ENCODE assay signal across 8 cellular contexts in the genomic region with DNA sequence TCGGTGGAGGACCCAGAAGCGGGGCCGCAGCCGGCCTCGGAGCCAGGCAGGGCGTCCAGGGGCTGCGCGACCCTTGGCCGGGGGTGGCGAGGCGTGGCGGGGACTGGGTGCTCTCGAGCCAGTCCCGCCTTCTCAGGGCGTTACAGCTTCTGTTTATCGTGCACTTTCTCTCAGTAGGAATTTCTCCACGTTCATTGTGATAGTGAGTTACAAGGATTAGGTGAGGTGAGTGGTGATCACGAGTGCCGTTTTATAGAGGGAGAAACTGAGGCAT. TPM values are rescaled to one million over a fixed set of nuclear protein-coding genes. Genes with fewer than 3 reads are reported as not detected.
DNase-seq lines count a peak whose midpoint lies in the region; ATAC-seq lines count a peak whose summit lies in the region.

No MANE protein-coding gene starts in this region.

- peaks cover 55% of the 10 kb centered on the region for H3K4me1 Mint-ChIP-seq in activated T-helper 1 cell treated with anti-CD3 and anti-CD28 coated beads, Interleukin-12 subunit alpha, Interleukin-12 subunit beta, Interleukin-2, Interleukin-4 antibody, amounts not matched to agents 30 ng/mL and 10 ng/mL and 1 ng/mL, durations not matched to agents 14 hours and 24 hours and 36 hours (ENCODE audit: low read depth)

- no peaks in the 10 kb centered on the region for H3K27me3 ChIP-seq in iPS-15b (ENCODE audit: control insufficient read depth, insufficient read depth, low read length)

- H3K9me3 Mint-ChIP-seq in activated T-helper 1 cell treated with anti-CD3 and anti-CD28 coated beads, Interleukin-12 subunit alpha, Interleukin-12 subunit beta, Interleukin-2, Interleukin-4 antibody, amounts not matched to agents 30 ng/mL and 10 ng/mL and 1 ng/mL, durations not matched to agents 14 hours and 24 hours and 36 hours = no peaks in the 10 kb centered on the region

- peaks cover 7% of the 10 kb centered on the region for H3K4me1 ChIP-seq in iPS-15b (ENCODE audit: control insufficient read depth, insufficient read depth, low read length)

- H3K4me3 Mint-ChIP-seq in activated T-helper 1 cell treated with anti-CD3 and anti-CD28 coated beads, Interleukin-12 subunit alpha, Interleukin-12 subunit beta, Interleukin-2, Interleukin-4 antibody, amounts not matched to agents 30 ng/mL and 10 ng/mL and 1 ng/mL, durations not matched to agents 14 hours and 24 hours and 36 hours = peak overlapping the region; percentile 86

- peak overlapping the region; percentile 75 for H3K27ac ChIP-seq in substantia nigra (ENCODE audit: low read depth, low read length, poor library complexity, severe bottlenecking)

- H3K36me3 ChIP-seq in iPS-15b (ENCODE audit: control insufficient read depth, insufficient read depth, low read length) = peaks cover 4% of the 10 kb centered on the region

- peak overlapping the region; percentile 40 for H3K27ac Mint-ChIP-seq in activated T-helper 1 cell treated with anti-CD3 and anti-CD28 coated beads, Interleukin-12 subunit alpha, Interleukin-12 subunit beta, Interleukin-2, Interleukin-4 antibody, amounts not matched to agents 30 ng/mL and 10 ng/mL and 1 ng/mL, durations not matched to agents 14 hours and 24 hours and 36 hours

- intact Hi-C loops in Right ventricle myocardium superior (cut with DNase I) (no loop called here), Right ventricle myocardium inferior (cut with DNase I) (no loop called here)
- intact Hi-C loops in activated T-helper 1 cell treated with anti-CD3 and anti-CD28 coated beads, Interleukin-12 subunit alpha, Interleukin-12 subunit beta, Interleukin-2, Interleukin-4 antibody, amounts not matched to agents 30 ng/mL and 10 ng/mL and 1 ng/mL, durations not matched to agents 14 hours and 24 hours and 36 hours (cut with micrococcal nuclease) = loop anchor here (2.0 to 5.0 kb wide), 2 partner anchors 131 to 344 kb away; partner anchors contain the start of gene CHERP

- no peaks in the 10 kb centered on the region for H3K27me3 Mint-ChIP-seq in activated T-helper 1 cell treated with anti-CD3 and anti-CD28 coated beads, Interleukin-12 subunit alpha, Interleukin-12 subunit beta, Interleukin-2, Interleukin-4 antibody, amounts not matched to agents 30 ng/mL and 10 ng/mL and 1 ng/mL, durations not matched to agents 14 hours and 24 hours and 36 hours (ENCODE audit: insufficient read depth)

- H3K9me3 ChIP-seq in iPS-15b (ENCODE audit: control insufficient read depth, insufficient read depth, low read length) = no peaks in the 10 kb centered on the region

- H3K9ac ChIP-seq in iPS-15b (ENCODE audit: low read depth, low read length) = peak overlapping the region; percentile 47

- no peak for DNase-seq in Right ventricle myocardium superior
- no peak for DNase-seq in Right ventricle myocardium inferior (ENCODE audit: missing footprints)
- DNase-seq in activated T-helper 1 cell treated with anti-CD3 and anti-CD28 coated beads, Interleukin-12 subunit alpha, Interleukin-12 subunit beta, Interleukin-2, Interleukin-4 antibody, amounts not matched to agents 30 ng/mL and 10 ng/mL and 1 ng/mL, durations not matched to agents 14 hours and 24 hours and 36 hours (ENCODE audit: low spot score) = no peak
- DNase-seq in substantia nigra (lab: John Stamatoyannopoulos, UW) = no peak
- DNase-seq in stimulated activated naive CD4-positive, alpha-beta T cell treated with Interleukin-2 at 50 U/mL for 16 hours (lab: John Stamatoyannopoulos, UW) = no peak
- DNase-seq in NCI-H2171 treated with DMSO at 0.1 percent for 48 hours (lab: John Stamatoyannopoulos, UW) = no peak

- H3K4me3 ChIP-seq in iPS-15b (ENCODE audit: low read depth, low read length) = peak overlapping the region; percentile 91

- ATAC-seq in Right ventricle myocardium superior (ENCODE audit: poor library complexity) = peak; percentile 1
- ATAC-seq in Right ventricle myocardium inferior = no peak
- no peak for ATAC-seq in HG03025 (IDR thresholded peaks at IDR 0.05; ENCODE audit: low FRiP score, unreplicated experiment)

- H3K36me3 Mint-ChIP-seq in activated T-helper 1 cell treated with anti-CD3 and anti-CD28 coated beads, Interleukin-12 subunit alpha, Interleukin-12 subunit beta, Interleukin-2, Interleukin-4 antibody, amounts not matched to agents 30 ng/mL and 10 ng/mL and 1 ng/mL, durations not matched to agents 14 hours and 24 hours and 36 hours (ENCODE audit: low read depth) = peaks cover 24% of the 10 kb centered on the region

RNA-seq across cellular contexts. Expression of gene AP1M1, which starts 0.6 kb away (rescaled TPM):
- total RNA-seq in Right ventricle myocardium superior (35.6 TPM), Right ventricle myocardium inferior (39.4 TPM)
- total RNA-seq in activated T-helper 1 cell treated with anti-CD3 and anti-CD28 coated beads, Interleukin-12 subunit alpha, Interleukin-12 subunit beta, Interleukin-2, Interleukin-4 antibody, amounts not matched to agents 30 ng/mL and 10 ng/mL and 1 ng/mL, durations not matched to agents 14 hours and 24 hours and 36 hours = 116 and 117 TPM in 2 replicates

RNA-seq across cellular contexts. Expression of gene FAM32A, which starts 13.1 kb away (rescaled TPM):
- total RNA-seq in Right ventricle myocardium superior = 33.9 TPM
- 38.8 TPM for total RNA-seq in Right ventricle myocardium inferior
- total RNA-seq in activated T-helper 1 cell treated with anti-CD3 and anti-CD28 coated beads, Interleukin-12 subunit alpha, Interleukin-12 subunit beta, Interleukin-2, Interleukin-4 antibody, amounts not matched to agents 30 ng/mL and 10 ng/mL and 1 ng/mL, durations not matched to agents 14 hours and 24 hours and 36 hours = 71.6 and 72.8 TPM in 2 replicates

RNA-seq across cellular contexts. Expression of gene CIB3, which starts 25.0 kb away (rescaled TPM):
- not detected for total RNA-seq in Right ventricle myocardium superior
- not detected for total RNA-seq in Right ventricle myocardium inferior
- total RNA-seq in activated T-helper 1 cell treated with anti-CD3 and anti-CD28 coated beads, Interleukin-12 subunit alpha, Interleukin-12 subunit beta, Interleukin-2, Interleukin-4 antibody, amounts not matched to agents 30 ng/mL and 10 ng/mL and 1 ng/mL, durations not matched to agents 14 hours and 24 hours and 36 hours = not detected in 2 replicates

RNA-seq across cellular contexts. Expression of gene HSH2D, which starts 54.8 kb away (rescaled TPM):
- total RNA-seq in Right ventricle myocardium superior (0.32 TPM), Right ventricle myocardium inferior (0.49 TPM)
- total RNA-seq in activated T-helper 1 cell treated with anti-CD3 and anti-CD28 coated beads, Interleukin-12 subunit alpha, Interleukin-12 subunit beta, Interleukin-2, Interleukin-4 antibody, amounts not matched to agents 30 ng/mL and 10 ng/mL and 1 ng/mL, durations not matched to agents 14 hours and 24 hours and 36 hours = 32.0 and 35.2 TPM in 2 replicates
